Comparison of ENCODE assay signal across 28 cellular contexts in the genomic region with DNA sequence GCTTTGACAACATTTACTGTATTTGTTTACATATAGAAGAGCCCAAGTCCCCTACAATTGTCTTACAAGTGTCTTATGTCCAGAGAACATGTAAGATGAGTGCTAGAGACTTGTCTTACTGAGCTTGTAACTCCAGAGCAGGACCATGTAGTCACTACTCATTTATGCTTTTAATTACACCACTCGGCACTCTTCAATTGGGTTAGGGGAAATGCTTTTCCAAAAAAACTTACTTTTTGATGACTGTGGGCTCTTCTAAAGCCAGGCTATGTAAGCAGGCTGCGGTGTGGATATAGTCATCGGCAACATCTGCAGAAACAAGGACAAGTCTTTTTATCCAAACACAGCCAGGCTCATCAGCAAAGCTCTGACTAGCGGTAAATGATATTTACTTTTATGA.
"Had no signal": no experiment of that assay in that cellular context is flagged by ENCODE, and none has a peak within 500 bp of the region (broad histone marks: within the 10 kb centered on the region; RNA-seq: fewer than 3 reads in every experiment).

No MANE protein-coding gene starts in this region.

- H3K27ac ChIP-seq: adrenal gland, body of pancreas, breast epithelium, coronary artery, PC-9, RWPE1, VCaP had no signal

- H3K27me3 ChIP-seq: adrenal gland, body of pancreas, breast epithelium had no signal

- H3K27me3 Mint-ChIP-seq: activated CD4-positive, alpha-beta memory T cell treated with anti-CD3 and anti-CD28 coated beads, Interleukin-2, amount 10 ng/mL, durations not matched to agents 7 days and 5 days; activated T-cell treated with anti-CD3 and anti-CD28 coated beads, Interleukin-2, amount 50 U/mL, for 24 hours; T-cell; T-helper 17 cell had no signal

- H3K4me3 Mint-ChIP-seq: activated CD4-positive, alpha-beta memory T cell treated with anti-CD3 and anti-CD28 coated beads, Interleukin-2, amount 10 ng/mL, durations not matched to agents 7 days and 5 days; activated T-cell treated with anti-CD3 and anti-CD28 coated beads, Interleukin-2, amount 50 U/mL, for 24 hours; T-cell had no signal

- H2AFZ ChIP-seq: PC-9 had no signal

- H3K4me3 ChIP-seq: adrenal gland, body of pancreas, breast epithelium, coronary artery, PC-9 had no signal

- DNase-seq: activated CD4-positive, alpha-beta memory T cell treated with anti-CD3 and anti-CD28 coated beads, Interleukin-2, amount 10 ng/mL, durations not matched to agents 7 days and 5 days; activated CD4-positive, alpha-beta T cell treated with anti-CD3 and anti-CD28 coated beads for 1 hour; activated CD4-positive, alpha-beta T cell treated with anti-CD3 and anti-CD28 coated beads for 48 hours; activated CD4-positive, CD25-positive, alpha-beta regulatory T cell; activated effector memory CD4-positive, alpha-beta T cell treated with anti-CD3 and anti-CD28 coated beads, Interleukin-2, amount 50 U/mL, for 16 hours; activated naive CD4-positive, alpha-beta T cell; activated T-cell treated with anti-CD3 and anti-CD28 coated beads, Interleukin-2, amount 50 U/mL, for 24 hours; adrenal gland; body of pancreas; NCI-H1092; NCI-H1436 treated with DMSO at 0.1 percent for 48 hours; NCI-H1694 treated with DMSO at 0.1 percent for 48 hours; NCI-H2029; NCI-H345; NCI-H524 treated with DMSO at 0.1 percent for 48 hours; NCI-H748 treated with DMSO at 0.1 percent for 48 hours; NK-92 treated with Interleukin-12 subunit alpha and Interleukin-12 subunit beta, amount 100 ng/mL, for 24 hours; PC-9; SIG-M5; T-cell; T-helper 17 cell had no signal

- H3K4me2 ChIP-seq: PC-9 had no signal

- H3K9me3 Mint-ChIP-seq: activated CD4-positive, alpha-beta memory T cell treated with anti-CD3 and anti-CD28 coated beads, Interleukin-2, amount 10 ng/mL, durations not matched to agents 7 days and 5 days; activated naive CD4-positive, alpha-beta T cell treated with anti-CD3 and anti-CD28 coated beads, Interleukin-2, amount 50 U/mL, for 72 hours; activated T-cell treated with anti-CD3 and anti-CD28 coated beads, Interleukin-2, amount 50 U/mL, for 24 hours; T-cell had no signal

- H3K9me3 ChIP-seq: adrenal gland, body of pancreas, breast epithelium had no signal

- H3K27ac Mint-ChIP-seq: activated CD4-positive, alpha-beta memory T cell treated with anti-CD3 and anti-CD28 coated beads, Interleukin-2, amount 10 ng/mL, durations not matched to agents 7 days and 5 days; T-cell had no signal

- ATAC-seq: activated naive CD4-positive, alpha-beta T cell treated with anti-CD3 and anti-CD28 coated beads, Interleukin-2, amount 50 U/mL, for 72 hours; body of pancreas; Right ventricle myocardium inferior; SK-N-SH treated with all-trans-retinoic acid at 6 μM for 48 hours; T-cell; T-helper 17 cell had no signal

- H3K4me1 ChIP-seq: body of pancreas, breast epithelium had no signal
